Comparison of ENCODE assay signal across 7 cellular contexts in the genomic region with DNA sequence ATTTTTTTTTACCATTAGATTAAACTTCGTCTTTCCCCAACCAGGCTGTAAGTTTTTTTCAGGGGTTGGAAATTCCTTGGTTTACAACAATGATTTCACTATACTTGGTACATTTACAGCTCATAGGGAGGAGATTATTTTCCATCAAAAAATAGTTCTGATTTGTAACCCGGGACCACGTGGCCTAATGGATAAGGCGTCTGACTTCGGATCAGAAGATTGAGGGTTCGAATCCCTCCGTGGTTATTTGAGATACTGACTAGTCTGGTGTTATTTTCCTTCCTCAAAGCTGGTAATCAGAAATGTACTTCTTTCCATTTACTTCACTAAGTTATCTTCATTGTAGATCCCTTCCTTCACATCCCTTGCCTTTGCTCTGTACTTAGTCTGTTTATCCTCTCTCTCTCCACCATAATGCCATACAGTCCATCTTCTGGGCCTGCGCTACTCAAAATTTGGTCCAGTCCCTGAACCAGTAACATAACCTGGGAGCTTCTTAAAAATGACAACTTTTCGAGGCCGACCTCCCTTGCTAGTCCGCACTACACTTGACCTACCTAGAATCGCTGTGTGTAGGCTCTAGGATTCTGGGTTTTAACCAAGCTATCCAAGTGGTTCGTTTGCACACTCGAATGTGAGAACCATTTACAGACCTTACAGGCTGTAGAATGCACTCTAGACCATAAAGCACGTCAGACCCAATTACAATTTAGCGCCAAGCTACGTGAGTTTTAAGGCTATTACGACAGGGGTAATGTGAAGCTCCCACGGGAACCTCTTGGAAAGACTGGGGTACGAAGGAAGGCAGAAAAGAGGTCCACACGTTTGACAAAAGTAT. TPM values are rescaled to one million over a fixed set of nuclear protein-coding genes. Genes with fewer than 3 reads are reported as not detected.
A peak's percentile ranks its signal among the peaks of the same experiment; 100 is the strongest.
DNase-seq lines count a peak whose midpoint lies in the region; ATAC-seq and TF ChIP-seq lines count a peak whose summit lies in the region.

No MANE protein-coding gene starts in this region.

- H3K36me3 Mint-ChIP-seq in naive thymus-derived CD8-positive, alpha-beta T cell = no peaks in the 10 kb centered on the region

- no peak for TF ChIP-seq CTCF in esophagus squamous epithelium (IDR thresholded peaks at IDR 0.05)
- TF ChIP-seq CTCF in upper lobe of right lung (IDR thresholded peaks at IDR 0.05) = no peak

- H3K27me3 ChIP-seq in esophagus squamous epithelium = peaks cover 0 to 64% (median 7%) of the 10 kb centered on the region in 4 donors
- peaks cover 54% of the 10 kb centered on the region for H3K27me3 ChIP-seq in upper lobe of right lung

- 43 to 48% methylated on average over 21 of the region's 21 CpGs for WGBS in esophagus squamous epithelium, 2 donors

- H3K36me3 ChIP-seq in esophagus squamous epithelium = no peaks in the 10 kb centered on the region
- H3K36me3 ChIP-seq in upper lobe of right lung = no peaks in the 10 kb centered on the region

- ATAC-seq in HG03460 (IDR thresholded peaks at IDR 0.05; ENCODE audit: unreplicated experiment) (peak; percentile 48), upper lobe of right lung (peak; percentile 79)
- peak; percentile 60 to 72 for ATAC-seq in naive thymus-derived CD8-positive, alpha-beta T cell

- peak overlapping the region; percentile 80 to 91 (median 88) for H3K4me3 Mint-ChIP-seq in naive thymus-derived CD8-positive, alpha-beta T cell

- DNase-seq in GM04503 (ENCODE audit: low read depth) = peak; percentile 85
- peak; percentile 85 for DNase-seq in NCI-H82 treated with DMSO at 0.1 percent for 48 hours (lab: John Stamatoyannopoulos, UW; ENCODE audit: unreplicated experiment)
- DNase-seq in activated CD8-positive, alpha-beta memory T cell treated with anti-CD3 and anti-CD28 coated beads, Interleukin-2, amount 50 U/mL, for 48 hours = peak; percentile 80
- no peak for DNase-seq in esophagus squamous epithelium (lab: John Stamatoyannopoulos, UW)
- peak in 9 of 10 donors; percentile 33 to 84 (median 78) for DNase-seq in naive thymus-derived CD8-positive, alpha-beta T cell
- no peak for DNase-seq in upper lobe of right lung

- H3K27ac ChIP-seq in esophagus squamous epithelium = peak overlapping the region in 3 of 4 donors; percentile 56 to 70 (median 56)
- no peak overlapping the region for H3K27ac ChIP-seq in upper lobe of right lung

- no peaks in the 10 kb centered on the region for H3K9me3 ChIP-seq in esophagus squamous epithelium
- no peaks in the 10 kb centered on the region for H3K9me3 ChIP-seq in upper lobe of right lung

- POLR2A ChIA-PET in naive thymus-derived CD8-positive, alpha-beta T cell (lab: Charles Lee) = interaction anchor here (0.6 to 3.3 kb wide), 15 partner anchors 8 to 245 kb away, joined by 3 to 39 read pairs (median 5); a partner anchor contains a TSS

- H3K4me3 ChIP-seq in esophagus squamous epithelium = peak overlapping the region; percentile 30 to 68 (median 54)
- H3K4me3 ChIP-seq in upper lobe of right lung = peak overlapping the region; percentile 58

- H3K4me1 ChIP-seq in esophagus squamous epithelium (peaks cover 0 to 27% (median 7%) of the 10 kb centered on the region in 3 donors), upper lobe of right lung (peaks cover 6% of the 10 kb centered on the region)

- intact Hi-C loops in esophagus squamous epithelium (cut with DNase I) (loop anchor here (10.0 kb wide), 1 partner anchor 252 kb away; no protein-coding TSS in a partner anchor), upper lobe of right lung (cut with DNase I) (no loop called here)

- H3K9me3 Mint-ChIP-seq in naive thymus-derived CD8-positive, alpha-beta T cell = peaks cover 0 to 14% (median 2%) of the 10 kb centered on the region in 9 donors

- TF ChIP-seq POLR2A in esophagus squamous epithelium (IDR thresholded peaks at IDR 0.05) = no peak

- peaks cover 2 to 25% (median 9%) of the 10 kb centered on the region in 5 donors for H3K27me3 Mint-ChIP-seq in naive thymus-derived CD8-positive, alpha-beta T cell

- peaks cover 17 to 35% (median 26%) of the 10 kb centered on the region in 4 donors for H3K4me1 Mint-ChIP-seq in naive thymus-derived CD8-positive, alpha-beta T cell

- H3K27ac Mint-ChIP-seq in naive thymus-derived CD8-positive, alpha-beta T cell = peak overlapping the region; percentile 49 to 93 (median 88)

RNA-seq across cellular contexts. Expression of a gene that starts 42.1 kb away (rescaled TPM):
- total RNA-seq in esophagus squamous epithelium = 10 to 100 TPM in 2 of 4 donors, 1 to 10 TPM in 2; 5.8 to 17.9 (median 11.1) TPM
- 100 to 1,000 TPM; 148 to 158 TPM for total RNA-seq in naive thymus-derived CD8-positive, alpha-beta T cell
- polyA plus RNA-seq in naive thymus-derived CD8-positive, alpha-beta T cell = 100 to 1,000 TPM; 119 to 160 (median 151) TPM
- 65.2 TPM for total RNA-seq in upper lobe of right lung

Comparison
In these comparisons a context has a peak if more than half of its experiments do, and no peak if none do; other contexts are left out.
1. DNase-seq: peak in GM04503 (single experiment), NCI-H82 treated with DMSO at 0.1 percent for 48 hours (single experiment), activated CD8-positive, alpha-beta memory T cell treated with anti-CD3 and anti-CD28 coated beads, Interleukin-2, amount 50 U/mL, for 48 hours (single experiment) and naive thymus-derived CD8-positive, alpha-beta T cell (9 of 10); none in esophagus squamous epithelium (single experiment) and upper lobe of right lung (single experiment).
2. Peak in every context shown above with its lines, with median percentiles within 50 percentile points of each other: ATAC-seq.